1 cellular context compared by ENCODE assay signal in the genomic region with DNA sequence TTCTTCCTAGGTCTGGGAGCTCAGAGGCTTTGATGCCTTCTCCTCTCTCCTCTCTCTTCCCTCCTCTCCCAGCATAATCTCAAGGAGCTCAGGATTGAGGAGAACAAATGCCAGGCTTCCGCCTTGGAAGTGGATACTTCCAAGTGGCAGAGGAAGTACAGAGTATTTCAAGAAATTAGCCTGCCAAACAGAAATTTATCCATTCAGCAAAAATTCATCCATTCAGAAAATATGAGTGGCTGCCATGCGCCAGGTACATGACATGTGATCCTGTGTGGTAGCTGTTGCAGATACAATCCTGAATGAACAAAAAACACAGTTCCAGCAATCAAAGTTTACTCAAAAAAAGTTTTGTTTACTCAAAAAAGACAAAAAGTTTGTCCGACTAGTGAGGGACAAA.
TF ChIP-seq lines count a peak whose summit lies in the region.

No MANE protein-coding gene starts in this region.

TF ChIP-seq in WTC11, 78 proteins besides CTCF, POLR2A, EP300 and RAD21:
- TF ChIP-seq, protein P1, sequence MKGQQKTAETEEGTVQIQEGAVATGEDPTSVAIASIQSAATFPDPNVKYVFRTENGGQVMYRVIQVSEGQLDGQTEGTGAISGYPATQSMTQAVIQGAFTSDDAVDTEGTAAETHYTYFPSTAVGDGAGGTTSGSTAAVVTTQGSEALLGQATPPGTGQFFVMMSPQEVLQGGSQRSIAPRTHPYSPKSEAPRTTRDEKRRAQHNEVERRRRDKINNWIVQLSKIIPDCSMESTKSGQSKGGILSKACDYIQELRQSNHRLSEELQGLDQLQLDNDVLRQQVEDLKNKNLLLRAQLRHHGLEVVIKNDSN (CRISPR knock-in tag; IDR thresholded peaks at IDR 0.05): no peak
- no peak for TF ChIP-seq ZNF138 (CRISPR knock-in tag; conservative IDR thresholded peaks at IDR 0.05)
- no peak for TF ChIP-seq CBFB (CRISPR knock-in tag; IDR thresholded peaks at IDR 0.05; ENCODE audit: low read depth)
